Comparison of ENCODE assay signal across 19 cellular contexts in the genomic region with DNA sequence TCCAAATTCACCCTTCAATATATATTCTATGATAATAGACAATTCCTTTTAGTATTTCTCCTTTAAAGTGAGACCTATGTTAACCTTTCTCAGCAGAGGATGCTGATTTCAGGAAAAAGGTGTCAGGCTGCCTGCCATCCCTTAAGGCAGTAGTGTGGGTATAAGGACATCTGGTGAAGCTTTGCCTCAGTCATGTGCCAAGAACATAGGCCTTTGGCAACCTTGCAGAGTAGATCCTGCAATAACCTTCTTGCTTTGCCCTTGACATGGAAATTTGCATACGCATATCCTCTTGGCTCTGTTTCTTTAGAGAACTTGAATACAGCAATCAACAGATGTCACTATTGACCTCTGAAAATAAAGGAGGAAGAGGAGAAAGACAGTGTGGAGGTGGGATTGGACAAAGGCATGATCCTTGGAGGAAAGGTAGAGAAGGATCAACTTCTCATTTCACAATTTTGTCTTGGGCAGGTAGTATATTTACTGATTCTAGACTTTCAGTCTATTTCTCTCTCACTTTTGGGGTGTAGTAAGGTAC. TPM values are rescaled to one million over a fixed set of nuclear protein-coding genes. Genes with fewer than 3 reads are reported as not detected.
A peak's percentile ranks its signal among the peaks of the same experiment; 100 is the strongest.
DNase-seq lines count a peak whose midpoint lies in the region; ATAC-seq and TF ChIP-seq lines count a peak whose summit lies in the region.
"Had no signal": no experiment of that assay in that cellular context is flagged by ENCODE, and none has a peak within 500 bp of the region (broad histone marks: within the 10 kb centered on the region; RNA-seq: fewer than 3 reads in every experiment).

No MANE protein-coding gene starts in this region.

- H3K9me2 ChIP-seq in GM23338 (ENCODE audit: insufficient read depth), result no peaks in the 10 kb centered on the region

- H3K27me3 Mint-ChIP-seq in GM23338 (ENCODE audit: insufficient read depth, low read depth, poor library complexity), result no peaks in the 10 kb centered on the region

- H3K9me3 ChIP-seq in body of pancreas, result no peaks in the 10 kb centered on the region
- H3K9me3 ChIP-seq: A549, Caco-2 had no signal

- H3K36me3 Mint-ChIP-seq in GM23338 (ENCODE audit: low read depth), result no peaks in the 10 kb centered on the region

- WGBS in body of pancreas, 2 donors, result 32 to 52% methylated on average over 1 of the region's 1 CpG

- H3K27ac Mint-ChIP-seq in GM23338, result peak overlapping the region; percentile 51
- H3K27ac Mint-ChIP-seq: CD4-positive, alpha-beta T cell had no signal

- no peak overlapping the region for H3K4me2 ChIP-seq in GM23338
- H3K4me2 ChIP-seq: A549 had no signal

- no peaks in the 10 kb centered on the region for H3K27me3 ChIP-seq in GM23338 (ENCODE audit: insufficient read depth)
- no peaks in the 10 kb centered on the region for H3K27me3 ChIP-seq in body of pancreas

- DNase-seq in DMS 273 (lab: John Stamatoyannopoulos, UW; ENCODE audit: unreplicated experiment) (peak; percentile 37), DMS 273 treated with DMSO at 0.1 percent for 48 hours (lab: John Stamatoyannopoulos, UW) (no peak), GM23338 (ENCODE audit: low spot score) (peak; percentile 24), body of pancreas (peak; percentile 16 to 63 (median 60)), left colon (no peak), germinal center (ENCODE audit: low spot score) (no peak)
- no peak for DNase-seq in activated CD4-positive, alpha-beta T cell treated with anti-CD3 and anti-CD28 coated beads, Interleukin-2, amount 50 U/mL, for 48 hours
- no peak for DNase-seq in activated CD4-positive, alpha-beta T cell treated with anti-CD3 and anti-CD28 coated beads for 48 hours
- DNase-seq: AML-193; Caco-2; CD4-positive, alpha-beta T cell; DMS79 treated with DMSO at 0.1 percent for 48 hours; GF-D8; GOT3; H9 had no signal

- no peaks in the 10 kb centered on the region for H4K20me1 ChIP-seq in GM23338 (replicated peaks; ENCODE audit: insufficient read depth)

- no peaks in the 10 kb centered on the region for H3K36me3 ChIP-seq in GM23338 (ENCODE audit: insufficient read depth)
- H3K36me3 ChIP-seq in body of pancreas (replicated peaks in 1 of 2; ENCODE audit: insufficient read depth in 1 of 2, low read depth in 2 of 2), result no peaks in the 10 kb centered on the region

- H3F3A ChIP-seq in GM23338 (replicated peaks; ENCODE audit: low read depth), result no peaks in the 10 kb centered on the region

- no peak for TF ChIP-seq POLR2A in body of pancreas (IDR thresholded peaks at IDR 0.05)

- no peak overlapping the region for H3K4me3 Mint-ChIP-seq in GM23338
- H3K4me3 Mint-ChIP-seq: CD4-positive, alpha-beta T cell; H9 had no signal

- peaks cover 5% of the 10 kb centered on the region for H3K4me1 Mint-ChIP-seq in GM23338

- intact Hi-C loops in body of pancreas (cut with DNase I) (no loop called here), left colon (cut with DNase I, micrococcal nuclease) (no loop called here)

- peak overlapping the region; percentile 15; the same call in 1 of the 2 replicates for H2AFZ ChIP-seq in GM23338

- H3K9me3 Mint-ChIP-seq in GM23338, result no peaks in the 10 kb centered on the region
- H3K9me3 Mint-ChIP-seq: CD4-positive, alpha-beta T cell; H9 had no signal

- ATAC-seq in GM23338 (no peak), body of pancreas (peak; percentile 76), left colon (peak; percentile 42)
- ATAC-seq: A549 had no signal

- no peak overlapping the region for H3K27ac ChIP-seq in GM23338 (ENCODE audit: low read depth)
- H3K27ac ChIP-seq in body of pancreas, result no peak overlapping the region
- H3K27ac ChIP-seq: 22Rv1, A549, C4-2B had no signal

- H3K79me2 ChIP-seq in GM23338 (replicated peaks; ENCODE audit: insufficient read depth), result no peaks in the 10 kb centered on the region

- H3K4me1 ChIP-seq in GM23338 (ENCODE audit: insufficient read depth) (peaks cover 6% of the 10 kb centered on the region; the same call in 1 of the 2 replicates), body of pancreas (no peaks in the 10 kb centered on the region)
- H3K4me1 ChIP-seq: A549, Caco-2 had no signal

- H3K4me3 ChIP-seq in GM23338, result no peak overlapping the region
- H3K4me3 ChIP-seq in body of pancreas, result no peak overlapping the region
- H3K4me3 ChIP-seq: A549 had no signal

- peak in 1 of 2 experiments; percentile 52; a peak in 2 of 4 replicates for TF ChIP-seq CTCF in GM23338 (conservative IDR thresholded peaks at IDR 0.05; ENCODE audit: low read depth in 2 of 2)
- peak in 2 of 7 experiments; percentile 4 to 5 for TF ChIP-seq CTCF in body of pancreas (IDR thresholded peaks at IDR 0.05)

TF ChIP-seq in GM23338, 12 proteins besides CTCF, POLR2A, EP300 and RAD21 (continues in another document):
- TF ChIP-seq NANOG (IDR thresholded peaks at IDR 0.05; ENCODE audit: borderline replicate concordance) (no peak), EZH2 (IDR thresholded peaks at IDR 0.05; ENCODE audit: low read depth, unreplicated experiment) (no peak), JUNB (IDR thresholded peaks at IDR 0.05; ENCODE audit: unreplicated experiment) (no peak), EZH2phosphoT487 (IDR thresholded peaks at IDR 0.05; ENCODE audit: unreplicated experiment) (no peak), ZNF114 (CRISPR knock-in tag; IDR thresholded peaks at IDR 0.05) (no peak), ZNF331 (CRISPR knock-in tag; IDR thresholded peaks at IDR 0.05; ENCODE audit: low read depth) (no peak), STAT1 (IDR thresholded peaks at IDR 0.05; ENCODE audit: unreplicated experiment) (no peak), CREB1 (CRISPR knock-in tag; IDR thresholded peaks at IDR 0.05; ENCODE audit: low read depth) (no peak)
- TF ChIP-seq, protein P1, sequence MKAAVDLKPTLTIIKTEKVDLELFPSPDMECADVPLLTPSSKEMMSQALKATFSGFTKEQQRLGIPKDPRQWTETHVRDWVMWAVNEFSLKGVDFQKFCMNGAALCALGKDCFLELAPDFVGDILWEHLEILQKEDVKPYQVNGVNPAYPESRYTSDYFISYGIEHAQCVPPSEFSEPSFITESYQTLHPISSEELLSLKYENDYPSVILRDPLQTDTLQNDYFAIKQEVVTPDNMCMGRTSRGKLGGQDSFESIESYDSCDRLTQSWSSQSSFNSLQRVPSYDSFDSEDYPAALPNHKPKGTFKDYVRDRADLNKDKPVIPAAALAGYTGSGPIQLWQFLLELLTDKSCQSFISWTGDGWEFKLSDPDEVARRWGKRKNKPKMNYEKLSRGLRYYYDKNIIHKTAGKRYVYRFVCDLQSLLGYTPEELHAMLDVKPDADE (IDR thresholded peaks at IDR 0.05), result no peak

RNA-seq across cellular contexts. Expression of a gene that starts 21.1 kb away (rescaled TPM):
- total RNA-seq in GM23338 (2014; rRNA removed; shearing (Covaris generic)), result 84.9 and 85.4 TPM in 2 replicates
- polyA plus RNA-seq in GM23338 (2016; fragmentation: Nextera tagmentation; extraction: Ambion mirVana), result 142 and 170 TPM in 2 replicates
- 10 to 100 TPM; 55.7 to 56.0 TPM for total RNA-seq in body of pancreas
- 10 to 100 TPM; 76.3 to 76.8 TPM for total RNA-seq in left colon

RNA-seq across cellular contexts. Expression of a gene that starts 54.3 kb away (rescaled TPM):
- total RNA-seq in GM23338 (2014; rRNA removed; shearing (Covaris generic)), result 1.6 and 4.5 TPM in 2 replicates
- 0.28 and 0.45 TPM in 2 replicates for polyA plus RNA-seq in GM23338 (2016; fragmentation: Nextera tagmentation; extraction: Ambion mirVana)
- 10 to 100 TPM; 15.0 to 65.3 TPM for total RNA-seq in body of pancreas
- 1 to 10 TPM in 1 of 2 donors, under 1 TPM in 1; 0.49 to 2.7 TPM for total RNA-seq in left colon
- total RNA-seq: Caco-2; CD4-positive, alpha-beta T cell; HT-29 had no signal
- polyA plus RNA-seq: A549 had no signal

Comparison
In these comparisons a context has a peak if more than half of its experiments do, and no peak if none do; other contexts are left out.
1. DNase-seq: peak in DMS 273 (single experiment), GM23338 (single experiment) and body of pancreas (4 of 4); none in DMS 273 treated with DMSO at 0.1 percent for 48 hours (single experiment), left colon (0 of 2), activated CD4-positive, alpha-beta T cell treated with anti-CD3 and anti-CD28 coated beads, Interleukin-2, amount 50 U/mL, for 48 hours (0 of 2), germinal center (single experiment) and activated CD4-positive, alpha-beta T cell treated with anti-CD3 and anti-CD28 coated beads for 48 hours (single experiment).